ENCODE assay signal across 9 cellular contexts in genomic region chr1:204288061-204288588, GRCh38.
DNase-seq lines count a peak whose midpoint lies in the region; ATAC-seq and TF ChIP-seq lines count a peak whose summit lies in the region.
"Had no signal": no experiment of that assay in that cellular context is flagged by ENCODE, and none has a peak within 500 bp of the region (broad histone marks: within the 10 kb centered on the region; RNA-seq: fewer than 3 reads in every experiment).

No MANE protein-coding gene starts in this region.

- H2BK12ac ChIP-seq in neuronal stem cell (ENCODE audit: low read length): no peak overlapping the region

- no peak overlapping the region for H3K14ac ChIP-seq in neuronal stem cell (ENCODE audit: low read length)

- H3K4me1 ChIP-seq in esophagus squamous epithelium: peaks cover 3 to 70% (median 21%) of the 10 kb centered on the region in 3 donors
- H3K4me1 ChIP-seq in neuronal stem cell (ENCODE audit: control insufficient read depth in 2 of 2, insufficient read depth in 1 of 2, low read depth in 1 of 2, low read length in 2 of 2): peaks cover 16 to 17% of the 10 kb centered on the region in 2 donors
- H3K4me1 ChIP-seq: HAP-1 had no signal

- no peak overlapping the region for H2BK15ac ChIP-seq in neuronal stem cell (ENCODE audit: low read length)

- no peak for TF ChIP-seq POLR2A in esophagus squamous epithelium (IDR thresholded peaks at IDR 0.05)

- no peak overlapping the region for H3K4me2 ChIP-seq in neuronal stem cell (ENCODE audit: insufficient read depth, low read length, poor library complexity, severe bottlenecking)

- H3K27me3 ChIP-seq in esophagus squamous epithelium (peaks cover 0 to 40% (median 0%) of the 10 kb centered on the region in 4 donors), neuronal stem cell (ENCODE audit: control insufficient read depth in 3 of 3, insufficient read depth in 3 of 3, low read depth in 1 of 3, low read length in 3 of 3) (peaks cover 0 to 2% (median 0%) of the 10 kb centered on the region in 3 experiments)

- H2AK5ac ChIP-seq in neuronal stem cell (ENCODE audit: low read depth, low read length): peak overlapping the region; percentile 17

- H3K9ac ChIP-seq in neuronal stem cell (ENCODE audit: low read depth, low read length, poor library complexity): no peak overlapping the region

- H3K27ac ChIP-seq in esophagus squamous epithelium (peak overlapping the region in 3 of 4 donors; percentile 63 to 74 (median 68)), neuronal stem cell (replicated peaks; ENCODE audit: low read length) (no peak overlapping the region)

- H3K79me1 ChIP-seq in neuronal stem cell (ENCODE audit: low read depth, low read length): no peaks in the 10 kb centered on the region

- 31 to 49% methylated on average over 3 to 4 of the region's 8 CpGs for WGBS in esophagus squamous epithelium, 2 donors
- WGBS in neuronal stem cell (ENCODE audit: extremely low coverage in 2 of 2, insufficient read length in 2 of 2, insufficient replicate concordance in 1 of 2), 2 donors: no CpG with 5 or more reads among the region's 8 CpGs

- no peaks in the 10 kb centered on the region for H3K36me3 ChIP-seq in esophagus squamous epithelium
- no peaks in the 10 kb centered on the region for H3K36me3 ChIP-seq in neuronal stem cell (replicated peaks in 1 of 2; ENCODE audit: control insufficient read depth in 2 of 2, insufficient read depth in 2 of 2, low read length in 2 of 2)
- H3K36me3 ChIP-seq: HAP-1 had no signal

- H2AFZ ChIP-seq in neuronal stem cell (ENCODE audit: low read length): peak overlapping the region; percentile 72

- H4K8ac ChIP-seq in neuronal stem cell (ENCODE audit: low read depth, low read length): no peak overlapping the region

- no peak overlapping the region for H2BK120ac ChIP-seq in neuronal stem cell (ENCODE audit: low read depth, low read length)

- H3K23ac ChIP-seq in neuronal stem cell (ENCODE audit: low read depth, low read length, poor library complexity): no peak overlapping the region

- H4K91ac ChIP-seq in neuronal stem cell (ENCODE audit: low read depth, low read length, poor library complexity): no peak overlapping the region

- DNase-seq in ELR (ENCODE audit: low read depth): peak; percentile 28
- peak; percentile 93 for DNase-seq in NCI-H510A (lab: John Stamatoyannopoulos, UW)
- DNase-seq in esophagus squamous epithelium (lab: John Stamatoyannopoulos, UW): no peak
- no peak for DNase-seq in neuronal stem cell (ENCODE audit: low spot score)
- no peak for DNase-seq in inferior parietal cortex (ENCODE audit: extremely low spot score)
- DNase-seq in stimulated activated CD4-positive, alpha-beta T cell treated with anti-CD3 and anti-CD28 coated beads, Interleukin-4, amount 100 ng/mL, for 4 hours: no peak

- H3K18ac ChIP-seq in neuronal stem cell (ENCODE audit: low read length): peak overlapping the region; percentile 12

- no peak overlapping the region for H3K4ac ChIP-seq in neuronal stem cell (ENCODE audit: low read length)

- peak overlapping the region; percentile 61 for H2BK5ac ChIP-seq in neuronal stem cell (ENCODE audit: low read length)

- TF ChIP-seq CTCF in esophagus squamous epithelium (IDR thresholded peaks at IDR 0.05): no peak

- H3K9me3 ChIP-seq in esophagus squamous epithelium (no peaks in the 10 kb centered on the region), neuronal stem cell (replicated peaks in 1 of 2; ENCODE audit: control insufficient read depth in 2 of 2, insufficient read depth in 1 of 2, low read depth in 1 of 2, low read length in 2 of 2) (no peaks in the 10 kb centered on the region)
- H3K9me3 ChIP-seq: HAP-1 had no signal

- ATAC-seq in HG02938 (IDR thresholded peaks at IDR 0.05; ENCODE audit: unreplicated experiment): no peak
- no peak for ATAC-seq in GM21737 (IDR thresholded peaks at IDR 0.05; ENCODE audit: unreplicated experiment)

- intact Hi-C loops in esophagus squamous epithelium (cut with DNase I): no loop called here

- H3K4me3 ChIP-seq in esophagus squamous epithelium (peak overlapping the region in 1 of 4 donors; percentile 52), neuronal stem cell (ENCODE audit: low read length in 2 of 2) (no peak overlapping the region)
- H3K4me3 ChIP-seq: HAP-1 had no signal

Comparison
In these comparisons a context has a peak if more than half of its experiments do, and no peak if none do; other contexts are left out.
1. DNase-seq: peak in ELR (single experiment) and NCI-H510A (single experiment); none in esophagus squamous epithelium (single experiment), neuronal stem cell (single experiment), inferior parietal cortex (single experiment) and stimulated activated CD4-positive, alpha-beta T cell treated with anti-CD3 and anti-CD28 coated beads, Interleukin-4, amount 100 ng/mL, for 4 hours (0 of 2).